9 cellular contexts compared by ENCODE assay signal in genomic region chr1:26281091-26281958, GRCh38. TPM values are rescaled to one million over a fixed set of nuclear protein-coding genes. Genes with fewer than 3 reads are reported as not detected.
A peak's percentile ranks its signal among the peaks of the same experiment; 100 is the strongest.
DNase-seq lines count a peak whose midpoint lies in the region; TF ChIP-seq lines count a peak whose summit lies in the region.
"Had no signal": no experiment of that assay in that cellular context is flagged by ENCODE, and none has a peak within 500 bp of the region (broad histone marks: within the 10 kb centered on the region; RNA-seq: fewer than 3 reads in every experiment).

No MANE protein-coding gene starts in this region.

- DNase-seq in T-helper 1 cell (no peak), fibroblast of mammary gland (ENCODE audit: low read depth) (no peak), SJCRH30 (no peak), NCI-H1048 (lab: John Stamatoyannopoulos, UW) (no peak), NCI-H82 (lab: John Stamatoyannopoulos, UW) (no peak)
- DNase-seq in stimulated activated CD8-positive, alpha-beta memory T cell treated with anti-CD3 and anti-CD28 coated beads, Interleukin-4, amount 100 ng/mL, for 48 hours, result peak; percentile 44

- no peaks in the 10 kb centered on the region for H3K9me3 ChIP-seq in SJCRH30 (replicated peaks)

- no peaks in the 10 kb centered on the region for H3K27me3 ChIP-seq in SJCRH30

- peaks cover 77% of the 10 kb centered on the region for H3K4me1 Mint-ChIP-seq in T-helper 1 cell treated with Interleukin-12 subunit alpha and Interleukin-12 subunit beta and Interleukin-4 antibody, amounts not matched to agents 30 μg/mL and 1 μg/mL, for 36 hours (ENCODE audit: low read depth)

- H3K9me3 Mint-ChIP-seq in T-helper 1 cell treated with Interleukin-12 subunit alpha and Interleukin-12 subunit beta and Interleukin-4 antibody, amounts not matched to agents 30 μg/mL and 1 μg/mL, for 36 hours, result no peaks in the 10 kb centered on the region

- peak overlapping the region; percentile 88 for H3K27ac Mint-ChIP-seq in T-helper 1 cell treated with Interleukin-12 subunit alpha and Interleukin-12 subunit beta and Interleukin-4 antibody, amounts not matched to agents 30 μg/mL and 1 μg/mL, for 36 hours

- H3K27ac ChIP-seq in SJCRH30, result no peak overlapping the region

- H3K4me1 ChIP-seq in SJCRH30, result peaks cover 46% of the 10 kb centered on the region

- H3K36me3 ChIP-seq in SJCRH30, result peaks cover 12% of the 10 kb centered on the region

- TF ChIP-seq CTCF in WI38 (IDR thresholded peaks at IDR 0.05; ENCODE audit: low read depth, low read length) (no peak), fibroblast of mammary gland (conservative IDR thresholded peaks at IDR 0.05; ENCODE audit: control insufficient read depth, insufficient read depth, low read depth, low read length) (no peak)

- H3K4me3 ChIP-seq in WI38 (ENCODE audit: low read depth, low read length) (peak overlapping the region; percentile 92), fibroblast of mammary gland (ENCODE audit: control insufficient read depth, low read depth, low read length) (peak overlapping the region; percentile 82), SJCRH30 (no peak overlapping the region)

- H3K27me3 Mint-ChIP-seq in T-helper 1 cell treated with Interleukin-12 subunit alpha and Interleukin-12 subunit beta and Interleukin-4 antibody, amounts not matched to agents 30 μg/mL and 1 μg/mL, for 36 hours (ENCODE audit: low read depth), result no peaks in the 10 kb centered on the region

- peak overlapping the region; percentile 99 for H3K4me3 Mint-ChIP-seq in T-helper 1 cell treated with Interleukin-12 subunit alpha and Interleukin-12 subunit beta and Interleukin-4 antibody, amounts not matched to agents 30 μg/mL and 1 μg/mL, for 36 hours

- H3K36me3 Mint-ChIP-seq in T-helper 1 cell treated with Interleukin-12 subunit alpha and Interleukin-12 subunit beta and Interleukin-4 antibody, amounts not matched to agents 30 μg/mL and 1 μg/mL, for 36 hours (ENCODE audit: low read depth), result peaks cover 55% of the 10 kb centered on the region

RNA-seq across cellular contexts. Expression of gene SH3BGRL3, which starts 1.4 kb away (rescaled TPM):
- total RNA-seq in SJCRH30 (2014; rRNA removed; shearing (Covaris generic)), result 41.5 and 43.4 TPM in 2 replicates

RNA-seq across cellular contexts. Expression of gene UBXN11, which starts 25.1 kb away (rescaled TPM):
- total RNA-seq in SJCRH30 (2014; rRNA removed; shearing (Covaris generic)), result 3.5 and 5.3 TPM in 2 replicates

RNA-seq across cellular contexts. Expression of gene CD52, which starts 36.4 kb away (rescaled TPM):
- not detected in 2 replicates for total RNA-seq in SJCRH30 (2014; rRNA removed; shearing (Covaris generic))
- total RNA-seq: pulmonary artery endothelial cell had no signal

RNA-seq across cellular contexts. Expression of gene CEP85, which starts 47.3 kb away (rescaled TPM):
- 34.8 and 39.1 TPM in 2 replicates for total RNA-seq in SJCRH30 (2014; rRNA removed; shearing (Covaris generic))
